19 cellular contexts compared by ENCODE assay signal in genomic region chr11:112844530-112844929, GRCh38.
A peak's percentile ranks its signal among the peaks of the same experiment; 100 is the strongest.
DNase-seq lines count a peak whose midpoint lies in the region; ATAC-seq and TF ChIP-seq lines count a peak whose summit lies in the region.
"Had no signal": no experiment of that assay in that cellular context is flagged by ENCODE, and none has a peak within 500 bp of the region (broad histone marks: within the 10 kb centered on the region; RNA-seq: fewer than 3 reads in every experiment).

No MANE protein-coding gene starts in this region.

- H3K4me3 ChIP-seq in SJSA1 (no peak overlapping the region), esophagus muscularis mucosa (no peak overlapping the region), mesendoderm (ENCODE audit: low read length) (no peak overlapping the region), sigmoid colon (no peak overlapping the region)
- H3K4me3 ChIP-seq: K562, SK-N-MC had no signal

- TF ChIP-seq EP300 in esophagus muscularis mucosa (IDR thresholded peaks at IDR 0.05) (no peak), sigmoid colon (IDR thresholded peaks at IDR 0.05) (no peak)

- no peak overlapping the region for H3K23ac ChIP-seq in mesendoderm (ENCODE audit: low read length)

- H3K56ac ChIP-seq in mesendoderm (ENCODE audit: low read length) = no peak overlapping the region

- no peaks in the 10 kb centered on the region for H3K27me3 ChIP-seq in SJSA1 (replicated peaks)
- H3K27me3 ChIP-seq in esophagus muscularis mucosa = no peaks in the 10 kb centered on the region
- no peaks in the 10 kb centered on the region for H3K27me3 ChIP-seq in mesendoderm (ENCODE audit: insufficient read depth, low read length, poor library complexity)
- no peaks in the 10 kb centered on the region for H3K27me3 ChIP-seq in sigmoid colon

- ATAC-seq in GM19395 (IDR thresholded peaks at IDR 0.05; ENCODE audit: unreplicated experiment) (no peak), GM19455 (IDR thresholded peaks at IDR 0.05; ENCODE audit: unreplicated experiment) (no peak), HG02610 (IDR thresholded peaks at IDR 0.05; ENCODE audit: unreplicated experiment) (no peak)
- ATAC-seq: activated CD4-positive, alpha-beta T cell treated with anti-CD3 and anti-CD28 coated beads for 36 hours; K562 had no signal

- H4K8ac ChIP-seq in mesendoderm (ENCODE audit: low read depth, low read length) = no peak overlapping the region

- peak overlapping the region; percentile 77 for H3K27ac ChIP-seq in SJSA1
- no peak overlapping the region for H3K27ac ChIP-seq in esophagus muscularis mucosa (replicated peaks in 1 of 4)
- no peak overlapping the region for H3K27ac ChIP-seq in mesendoderm (ENCODE audit: low read depth, low read length)
- H3K27ac ChIP-seq in sigmoid colon = peak overlapping the region in 1 of 4 donors; percentile 44
- H3K27ac ChIP-seq: epithelial cell of prostate, HL-60, SK-N-MC had no signal

- no peaks in the 10 kb centered on the region for H3K79me1 ChIP-seq in mesendoderm (ENCODE audit: low read length)

- H3K36me3 ChIP-seq in SJSA1 = no peaks in the 10 kb centered on the region
- no peaks in the 10 kb centered on the region for H3K36me3 ChIP-seq in esophagus muscularis mucosa
- no peaks in the 10 kb centered on the region for H3K36me3 ChIP-seq in mesendoderm (ENCODE audit: control insufficient read depth, insufficient read depth, low read length)
- no peaks in the 10 kb centered on the region for H3K36me3 ChIP-seq in sigmoid colon

- DNase-seq in SJSA1 (ENCODE audit: low read depth in 1 of 2, low spot score in 2 of 2) (peak; percentile 57 to 72), esophagus muscularis mucosa (ENCODE audit: extremely low spot score) (peak; percentile 83), mesendoderm (peak; percentile 24), sigmoid colon (peak; percentile 71), COR-L47 (lab: John Stamatoyannopoulos, UW) (no peak)
- DNase-seq: activated CD4-positive, alpha-beta T cell treated with anti-CD3 and anti-CD28 coated beads for 36 hours; activated naive CD4-positive, alpha-beta T cell treated with anti-CD3 and anti-CD28 coated beads for 36 hours; cortex of kidney; islet precursor cell; NCI-H1092; NCI-H2081; NCI-H524 treated with DMSO at 0.1 percent for 48 hours had no signal

- TF ChIP-seq POLR2A in esophagus muscularis mucosa (IDR thresholded peaks at IDR 0.05; ENCODE audit: low read depth) (no peak), sigmoid colon (IDR thresholded peaks at IDR 0.05) (no peak)

- no peaks in the 10 kb centered on the region for H3K79me2 ChIP-seq in mesendoderm (ENCODE audit: control insufficient read depth, insufficient read depth, low read length)

- TF ChIP-seq CTCF in esophagus muscularis mucosa (IDR thresholded peaks at IDR 0.05) (no peak), sigmoid colon (IDR thresholded peaks at IDR 0.05) (no peak)

- no peak overlapping the region for H3K9ac ChIP-seq in mesendoderm (ENCODE audit: low read length)

- H2BK120ac ChIP-seq in mesendoderm (ENCODE audit: low read depth, low read length) = no peak overlapping the region

- intact Hi-C loops in esophagus muscularis mucosa (cut with DNase I) (no loop called here), sigmoid colon (cut with DNase I) (no loop called here)

- no peak overlapping the region for H3K18ac ChIP-seq in mesendoderm (ENCODE audit: low read length)

- no peak overlapping the region for H2BK5ac ChIP-seq in mesendoderm (ENCODE audit: low read length)

- H3K4me2 ChIP-seq in mesendoderm (ENCODE audit: low read length) = no peak overlapping the region

- no peak overlapping the region for H3K4ac ChIP-seq in mesendoderm (ENCODE audit: low read depth, low read length)

- H4K5ac ChIP-seq in mesendoderm (ENCODE audit: low read length) = no peak overlapping the region

- H2AK5ac ChIP-seq in mesendoderm (ENCODE audit: low read length) = no peak overlapping the region

- no peaks in the 10 kb centered on the region for H3K9me3 ChIP-seq in SJSA1 (replicated peaks)
- H3K9me3 ChIP-seq in esophagus muscularis mucosa = no peaks in the 10 kb centered on the region
- H3K9me3 ChIP-seq in sigmoid colon = peaks cover 0 to 2% (median 0%) of the 10 kb centered on the region in 4 donors

- H3K4me1 ChIP-seq in SJSA1 (replicated peaks) (peaks cover 13% of the 10 kb centered on the region), esophagus muscularis mucosa (no peaks in the 10 kb centered on the region), mesendoderm (ENCODE audit: control insufficient read depth, low read depth, low read length) (no peaks in the 10 kb centered on the region), sigmoid colon (no peaks in the 10 kb centered on the region)

- H2BK15ac ChIP-seq in mesendoderm (replicated peaks; ENCODE audit: low read depth) = no peak overlapping the region
